2 cellular contexts compared by ENCODE assay signal in the genomic region with DNA sequence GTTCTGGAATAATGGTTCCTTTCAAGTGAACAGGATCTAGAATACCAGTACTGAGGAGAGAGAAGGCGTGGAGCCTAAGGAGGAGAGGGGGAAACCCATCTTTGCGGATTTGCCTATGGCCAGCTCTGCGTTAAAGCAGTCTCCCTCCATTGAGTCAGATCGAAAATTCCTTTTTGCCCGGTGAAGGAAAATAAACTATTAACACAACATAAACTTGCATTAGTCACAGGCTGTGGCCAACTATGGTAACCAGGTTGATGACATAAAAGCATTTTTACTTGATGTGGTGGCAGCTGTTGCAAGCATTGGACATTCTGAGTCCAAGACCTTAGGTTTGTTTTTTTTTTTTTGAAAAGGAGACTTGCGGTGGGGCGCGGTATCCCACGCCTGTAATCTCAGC.
TF ChIP-seq lines count a peak whose summit lies in the region.

No MANE protein-coding gene starts in this region.

TF ChIP-seq in SK-N-SH, 30 proteins besides CTCF, POLR2A, EP300 and RAD21:
- peak; percentile 17; the same call in 1 of the 2 replicates for TF ChIP-seq FOSL2 (IDR thresholded peaks at IDR 0.05; ENCODE audit: borderline replicate concordance, low read depth)
- TF ChIP-seq, protein P1, sequence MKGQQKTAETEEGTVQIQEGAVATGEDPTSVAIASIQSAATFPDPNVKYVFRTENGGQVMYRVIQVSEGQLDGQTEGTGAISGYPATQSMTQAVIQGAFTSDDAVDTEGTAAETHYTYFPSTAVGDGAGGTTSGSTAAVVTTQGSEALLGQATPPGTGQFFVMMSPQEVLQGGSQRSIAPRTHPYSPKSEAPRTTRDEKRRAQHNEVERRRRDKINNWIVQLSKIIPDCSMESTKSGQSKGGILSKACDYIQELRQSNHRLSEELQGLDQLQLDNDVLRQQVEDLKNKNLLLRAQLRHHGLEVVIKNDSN (IDR thresholded peaks at IDR 0.05; ENCODE audit: borderline replicate concordance, low read depth) = no peak

TF ChIP-seq in SK-N-SH treated with all-trans-retinoic acid at 6 μM for 48 hours, 23 proteins besides CTCF, POLR2A, EP300 and RAD21:
- TF ChIP-seq CSDC2 (CRISPR knock-in tag; IDR thresholded peaks at IDR 0.05) = no peak
- TF ChIP-seq TOX (CRISPR knock-in tag; IDR thresholded peaks at IDR 0.05; ENCODE audit: borderline replicate concordance) = no peak
- TF ChIP-seq ESRRG (CRISPR knock-in tag; IDR thresholded peaks at IDR 0.05) = no peak
- TF ChIP-seq TCF4 (CRISPR knock-in tag; IDR thresholded peaks at IDR 0.05; ENCODE audit: borderline replicate concordance) = no peak
- no peak for TF ChIP-seq ISL1 (CRISPR knock-in tag; IDR thresholded peaks at IDR 0.05)
- no peak for TF ChIP-seq ZNF8 (CRISPR knock-in tag; IDR thresholded peaks at IDR 0.05)
- no peak for TF ChIP-seq ZFP3 (CRISPR knock-in tag; IDR thresholded peaks at IDR 0.05)
- TF ChIP-seq ZNF70 (CRISPR knock-in tag; IDR thresholded peaks at IDR 0.05) = no peak
- TF ChIP-seq ARNTL (CRISPR knock-in tag; IDR thresholded peaks at IDR 0.05; ENCODE audit: borderline replicate concordance, low read depth) = no peak
- TF ChIP-seq ZFP30 (CRISPR knock-in tag; IDR thresholded peaks at IDR 0.05) = no peak
- no peak for TF ChIP-seq OSR1 (CRISPR knock-in tag; IDR thresholded peaks at IDR 0.05)
- no peak for TF ChIP-seq SNAI2 (CRISPR knock-in tag; IDR thresholded peaks at IDR 0.05)
- TF ChIP-seq BACH2 (CRISPR knock-in tag; IDR thresholded peaks at IDR 0.05; ENCODE audit: borderline replicate concordance) = no peak
- TF ChIP-seq, protein P2, sequence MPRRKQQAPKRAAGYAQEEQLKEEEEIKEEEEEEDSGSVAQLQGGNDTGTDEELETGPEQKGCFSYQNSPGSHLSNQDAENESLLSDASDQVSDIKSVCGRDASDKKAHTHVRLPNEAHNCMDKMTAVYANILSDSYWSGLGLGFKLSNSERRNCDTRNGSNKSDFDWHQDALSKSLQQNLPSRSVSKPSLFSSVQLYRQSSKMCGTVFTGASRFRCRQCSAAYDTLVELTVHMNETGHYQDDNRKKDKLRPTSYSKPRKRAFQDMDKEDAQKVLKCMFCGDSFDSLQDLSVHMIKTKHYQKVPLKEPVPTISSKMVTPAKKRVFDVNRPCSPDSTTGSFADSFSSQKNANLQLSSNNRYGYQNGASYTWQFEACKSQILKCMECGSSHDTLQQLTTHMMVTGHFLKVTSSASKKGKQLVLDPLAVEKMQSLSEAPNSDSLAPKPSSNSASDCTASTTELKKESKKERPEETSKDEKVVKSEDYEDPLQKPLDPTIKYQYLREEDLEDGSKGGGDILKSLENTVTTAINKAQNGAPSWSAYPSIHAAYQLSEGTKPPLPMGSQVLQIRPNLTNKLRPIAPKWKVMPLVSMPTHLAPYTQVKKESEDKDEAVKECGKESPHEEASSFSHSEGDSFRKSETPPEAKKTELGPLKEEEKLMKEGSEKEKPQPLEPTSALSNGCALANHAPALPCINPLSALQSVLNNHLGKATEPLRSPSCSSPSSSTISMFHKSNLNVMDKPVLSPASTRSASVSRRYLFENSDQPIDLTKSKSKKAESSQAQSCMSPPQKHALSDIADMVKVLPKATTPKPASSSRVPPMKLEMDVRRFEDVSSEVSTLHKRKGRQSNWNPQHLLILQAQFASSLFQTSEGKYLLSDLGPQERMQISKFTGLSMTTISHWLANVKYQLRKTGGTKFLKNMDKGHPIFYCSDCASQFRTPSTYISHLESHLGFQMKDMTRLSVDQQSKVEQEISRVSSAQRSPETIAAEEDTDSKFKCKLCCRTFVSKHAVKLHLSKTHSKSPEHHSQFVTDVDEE (CRISPR knock-in tag; IDR thresholded peaks at IDR 0.05) = no peak
